12 cellular contexts compared by ENCODE assay signal in genomic region chr4:15891312-15891711, GRCh38. TPM values are rescaled to one million over a fixed set of nuclear protein-coding genes. Genes with fewer than 3 reads are reported as not detected.
DNase-seq lines count a peak whose midpoint lies in the region; ATAC-seq and TF ChIP-seq lines count a peak whose summit lies in the region.
"Had no signal": no experiment of that assay in that cellular context is flagged by ENCODE, and none has a peak within 500 bp of the region (broad histone marks: within the 10 kb centered on the region; RNA-seq: fewer than 3 reads in every experiment).

No MANE protein-coding gene starts in this region.

- H3K9me3 Mint-ChIP-seq in activated B cell treated with CpG ODN at 0.5 μM for 24 hours: no peaks in the 10 kb centered on the region

- in situ Hi-C loops in transverse colon (cut with MboI; ENCODE audit: low pct_ligation_motif_present in 1 of 4, low pct_unique_long_range_greater_than_20kb in 1 of 4, low sequenced_read_pairs in 3 of 4): no loop called here

- intact Hi-C loops in activated B cell treated with CpG ODN at 0.5 μM for 24 hours (cut with micrococcal nuclease) (loop anchor here (2.0 kb wide), 1 partner anchor 65 kb away; no protein-coding TSS in a partner anchor), transverse colon (cut with DNase I; ENCODE audit: low total_unique reads) (no loop called here)

- TF ChIP-seq CTCF in GM10248 (IDR thresholded peaks at IDR 0.05; ENCODE audit: control extremely low read depth, extremely low read depth, low read depth, missing control alignments) (no peak), activated B cell treated with CpG ODN at 0.5 μM for 24 hours (IDR thresholded peaks at IDR 0.05) (no peak), transverse colon (IDR thresholded peaks at IDR 0.05) (no peak)

- no peak overlapping the region for H3K27ac Mint-ChIP-seq in activated B cell treated with CpG ODN at 0.5 μM for 24 hours
- H3K27ac Mint-ChIP-seq: type B pancreatic cell had no signal

- peak; percentile 63 for ATAC-seq in GM19351 (IDR thresholded peaks at IDR 0.05; ENCODE audit: unreplicated experiment)
- ATAC-seq in HG03039 (IDR thresholded peaks at IDR 0.05; ENCODE audit: unreplicated experiment): peak; percentile 54
- ATAC-seq in activated B cell treated with CpG ODN at 0.5 μM for 24 hours (ENCODE audit: low read depth): peak; percentile 66

- WGBS in transverse colon (ENCODE audit: low coverage in 1 of 2), 2 donors: 61 to 63% methylated on average over 4 of the region's 4 CpGs

- H3K36me3 Mint-ChIP-seq in activated B cell treated with CpG ODN at 0.5 μM for 24 hours (ENCODE audit: low read depth): no peaks in the 10 kb centered on the region

- H3K36me3 ChIP-seq in transverse colon: no peaks in the 10 kb centered on the region

- no peak for TF ChIP-seq EP300 in transverse colon (IDR thresholded peaks at IDR 0.05; ENCODE audit: low read depth)

- H3K4me1 ChIP-seq in transverse colon: no peaks in the 10 kb centered on the region

- no peak for TF ChIP-seq POLR2A in transverse colon (IDR thresholded peaks at IDR 0.05)

- no peak overlapping the region for H3K4me3 ChIP-seq in transverse colon

- DNase-seq in GM10248 (ENCODE audit: extremely low spot score): peak; percentile 23
- no peak for DNase-seq in activated B cell treated with CpG ODN at 0.5 μM for 24 hours
- no peak for DNase-seq in NCI-H2227 (lab: John Stamatoyannopoulos, UW; ENCODE audit: unreplicated experiment)
- DNase-seq in transverse colon: no peak
- DNase-seq in stimulated activated CD4-positive, alpha-beta T cell treated with anti-CD3 and anti-CD28 coated beads, Interleukin-1b, Interleukin-23, amount 100 ng/mL, for 48 hours: no peak
- DNase-seq in stimulated activated CD4-positive, alpha-beta T cell treated with anti-CD3 and anti-CD28 coated beads, Interleukin-4, amount 100 ng/mL, for 4 hours: no peak
- DNase-seq: cortex of kidney, NCI-H2171 treated with DMSO at 0.1 percent for 48 hours had no signal

- no peaks in the 10 kb centered on the region for H3K9me3 ChIP-seq in transverse colon

- CTCF ChIA-PET in GM10248 (lab: Yijun Ruan, JAX): interaction anchor here (1.6 to 2.3 kb wide), 3 partner anchors 9 to 19 kb away, joined by 3 to 12 read pairs (median 5); no protein-coding TSS in a partner anchor
- CTCF ChIA-PET in activated B cell treated with CpG ODN at 0.5 μM for 24 hours (lab: Charles Lee): interaction anchor here (1.2 to 1.8 kb wide), 3 partner anchors 9 to 86 kb away, joined by 4 to 7 read pairs (median 6); no protein-coding TSS in a partner anchor

- H3K27me3 Mint-ChIP-seq in activated B cell treated with CpG ODN at 0.5 μM for 24 hours: peaks cover 7% of the 10 kb centered on the region

- H3K27ac ChIP-seq in transverse colon: no peak overlapping the region

- no peaks in the 10 kb centered on the region for H3K27me3 ChIP-seq in transverse colon

- peaks cover 23% of the 10 kb centered on the region for H3K4me1 Mint-ChIP-seq in activated B cell treated with CpG ODN at 0.5 μM for 24 hours

- POLR2A ChIA-PET in GM10248 (lab: Yijun Ruan, JAX) (no interaction called here), activated B cell treated with CpG ODN at 0.5 μM for 24 hours (lab: Charles Lee) (no interaction called here)

- H3K4me3 Mint-ChIP-seq in activated B cell treated with CpG ODN at 0.5 μM for 24 hours: no peak overlapping the region
- H3K4me3 Mint-ChIP-seq: type B pancreatic cell had no signal

RNA-seq across cellular contexts. Expression of gene FGFBP1, which starts 47.2 kb away (rescaled TPM):
- total RNA-seq in activated B cell treated with CpG ODN at 0.5 μM for 24 hours (not detected in 2 replicates), transverse colon (10 to 100 TPM in 2 of 4 donors, 1 to 10 TPM in 2; 7.0 to 12.6 (median 10.1) TPM)
- total RNA-seq: LHCN-M2 had no signal
